In the genomic region with DNA sequence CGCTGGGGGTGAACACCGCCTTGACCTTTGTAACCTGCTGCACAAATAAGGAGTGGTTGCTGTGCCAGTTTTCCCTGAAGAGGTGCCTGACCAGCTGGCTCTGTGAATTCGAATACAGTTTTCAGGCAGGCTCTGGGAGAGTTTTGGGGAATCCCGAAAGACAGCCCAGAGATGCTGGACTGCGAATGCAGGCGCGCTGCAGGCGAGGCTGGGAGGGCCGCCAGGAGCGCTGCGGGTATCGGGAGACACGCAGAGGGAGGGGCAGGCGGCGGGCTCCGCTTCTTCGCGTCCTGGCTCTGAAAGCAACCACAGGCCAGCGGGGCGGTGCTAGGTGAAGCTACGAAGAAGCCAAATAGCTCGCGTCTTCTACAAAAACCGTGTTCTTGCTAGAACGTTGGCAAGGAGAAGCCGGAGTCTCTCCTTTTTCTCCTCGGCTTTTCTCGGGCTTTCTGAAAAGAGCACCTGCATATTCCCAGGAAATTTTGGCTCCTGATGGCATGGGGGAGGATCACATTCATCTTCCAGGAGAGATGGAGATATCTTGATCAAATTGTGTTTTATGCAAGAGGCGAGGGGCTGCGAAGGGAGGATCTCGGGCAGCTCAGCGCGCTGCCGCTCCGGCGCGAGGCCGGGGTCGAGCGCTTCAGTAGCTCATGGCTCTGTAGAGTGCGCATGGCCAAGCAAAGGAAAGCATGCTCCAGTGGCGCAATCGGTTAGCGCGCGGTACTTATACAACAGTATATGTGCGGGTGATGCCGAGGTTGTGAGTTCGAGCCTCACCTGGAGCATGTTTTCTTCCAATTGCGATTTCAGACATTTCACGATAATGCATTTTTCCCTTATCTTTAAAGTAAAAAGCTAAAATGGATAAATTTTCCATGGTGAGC, we compare ENCODE assay signal across 10 cellular contexts.
DNase-seq lines count a peak whose midpoint lies in the region; ATAC-seq and TF ChIP-seq lines count a peak whose summit lies in the region.
"Had no signal": no experiment of that assay in that cellular context is flagged by ENCODE, and none has a peak within 500 bp of the region (broad histone marks: within the 10 kb centered on the region; RNA-seq: fewer than 3 reads in every experiment).

No MANE protein-coding gene starts in this region.

- no peaks in the 10 kb centered on the region for H3K9me3 Mint-ChIP-seq in CD8-positive, alpha-beta T cell
- peaks cover 6% of the 10 kb centered on the region for H3K9me3 Mint-ChIP-seq in nephron

- peak overlapping the region; percentile 84 for H3K9ac ChIP-seq in SK-N-MC (ENCODE audit: insufficient read length)

- H3K36me3 ChIP-seq in CD8-positive, alpha-beta T cell (ENCODE audit: insufficient read depth, low read length), result no peaks in the 10 kb centered on the region
- H3K36me3 ChIP-seq in SK-N-MC (ENCODE audit: insufficient read depth, low read length), result no peaks in the 10 kb centered on the region

- H3K27ac ChIP-seq in CD8-positive, alpha-beta T cell (ENCODE audit: low read depth, low read length), result no peak overlapping the region
- peak overlapping the region; percentile 86 for H3K27ac ChIP-seq in SK-N-MC
- no peak overlapping the region for H3K27ac ChIP-seq in coronary artery
- H3K27ac ChIP-seq: HL-60, skin epidermis had no signal

- DNase-seq in CD8-positive, alpha-beta T cell, result no peak
- peak; percentile 83 for DNase-seq in SK-N-MC (ENCODE audit: low read depth, low spot score)
- no peak for DNase-seq in coronary artery (ENCODE audit: low spot score)
- DNase-seq in globus pallidus (ENCODE audit: low spot score), result no peak
- DNase-seq in NOMO-1 treated with DMSO at 0.1 percent for 48 hours (lab: John Stamatoyannopoulos, UW; ENCODE audit: unreplicated experiment), result no peak

- peaks cover 8% of the 10 kb centered on the region for H3K4me1 ChIP-seq in CD8-positive, alpha-beta T cell (ENCODE audit: insufficient read depth, low read length)

- intact Hi-C loops in CD8-positive, alpha-beta T cell (cut with DNase I, micrococcal nuclease), result no loop called here

- POLR2A ChIA-PET in CD8-positive, alpha-beta T cell (lab: Charles Lee), result no interaction called here

- TF ChIP-seq CTCF in CD8-positive, alpha-beta T cell (IDR thresholded peaks at IDR 0.05), result no peak
- no peak for TF ChIP-seq CTCF in coronary artery (IDR thresholded peaks at IDR 0.05)
- TF ChIP-seq CTCF in nephron (IDR thresholded peaks at IDR 0.05; ENCODE audit: unreplicated experiment in 3 of 3), result no peak

- peaks cover 71% of the 10 kb centered on the region for H3K27me3 Mint-ChIP-seq in CD8-positive, alpha-beta T cell (ENCODE audit: low read depth)
- peaks cover 56% of the 10 kb centered on the region for H3K27me3 Mint-ChIP-seq in nephron (ENCODE audit: low read depth)

- H3K4me3 Mint-ChIP-seq in CD8-positive, alpha-beta T cell, result peak overlapping the region; percentile 72
- peak overlapping the region; percentile 92 to 97 (median 93) for H3K4me3 Mint-ChIP-seq in nephron

- H3K4me1 Mint-ChIP-seq in CD8-positive, alpha-beta T cell (ENCODE audit: low read depth), result peaks cover 14% of the 10 kb centered on the region
- peaks cover 5% of the 10 kb centered on the region for H3K4me1 Mint-ChIP-seq in nephron

- no peak for ATAC-seq in CD8-positive, alpha-beta T cell
- ATAC-seq in HG02610 (IDR thresholded peaks at IDR 0.05; ENCODE audit: unreplicated experiment) (peak; percentile 63), GM18867 (IDR thresholded peaks at IDR 0.05; ENCODE audit: unreplicated experiment) (no peak)

- peak overlapping the region; percentile 37 for H3K4me3 ChIP-seq in CD8-positive, alpha-beta T cell (ENCODE audit: low read depth, low read length)
- H3K4me3 ChIP-seq in SK-N-MC, result peak overlapping the region; percentile 100
- peak overlapping the region; percentile 45 for H3K4me3 ChIP-seq in coronary artery

- no peaks in the 10 kb centered on the region for H3K36me3 Mint-ChIP-seq in CD8-positive, alpha-beta T cell
- no peaks in the 10 kb centered on the region for H3K36me3 Mint-ChIP-seq in nephron (ENCODE audit: low read depth)

- CTCF ChIA-PET in CD8-positive, alpha-beta T cell (lab: Charles Lee), result interaction anchor here (1.3 kb wide), 1 partner anchor 12 kb away, joined by 3 read pairs; no protein-coding TSS in a partner anchor

- no peak overlapping the region for H3K27ac Mint-ChIP-seq in CD8-positive, alpha-beta T cell
- H3K27ac Mint-ChIP-seq in nephron, result peak overlapping the region in 1 of 3 experiments; percentile 21

- H3K9me3 ChIP-seq in CD8-positive, alpha-beta T cell (ENCODE audit: low read length), result no peaks in the 10 kb centered on the region
- H3K9me3 ChIP-seq in SK-N-MC (ENCODE audit: low read depth, low read length), result no peaks in the 10 kb centered on the region

- peaks cover 21% of the 10 kb centered on the region for H3K27me3 ChIP-seq in CD8-positive, alpha-beta T cell (ENCODE audit: insufficient read depth, low read length)

Comparison
In these comparisons a context has a peak if more than half of its experiments do, and no peak if none do; other contexts are left out.
1. H3K4me3 ChIP-seq: peak in every context shown above with its lines; median percentile 100 in SK-N-MC; 45 in coronary artery; 37 in CD8-positive, alpha-beta T cell.